In genomic region chr7:131330299-131330698, GRCh38 we compare ENCODE assay signal across 9 cellular contexts. TPM values are rescaled to one million over a fixed set of nuclear protein-coding genes. Genes with fewer than 3 reads are reported as not detected.
DNase-seq lines count a peak whose midpoint lies in the region; ATAC-seq and TF ChIP-seq lines count a peak whose summit lies in the region.
"Had no signal": no experiment of that assay in that cellular context is flagged by ENCODE, and none has a peak within 500 bp of the region (broad histone marks: within the 10 kb centered on the region; RNA-seq: fewer than 3 reads in every experiment).

No MANE protein-coding gene starts in this region.

- H3K27me3 Mint-ChIP-seq in activated T-helper 17 cell treated with anti-CD3 and anti-CD28 coated beads, Interleukin-2, amount 50 U/mL, for 72 hours: no peaks in the 10 kb centered on the region
- peaks cover 6 to 12% (median 8%) of the 10 kb centered on the region in 3 donors for H3K27me3 Mint-ChIP-seq in immature natural killer cell (ENCODE audit: low read depth in 3 of 3)

- peaks cover 36% of the 10 kb centered on the region for H3K36me3 Mint-ChIP-seq in activated T-helper 17 cell treated with anti-CD3 and anti-CD28 coated beads, Interleukin-2, amount 50 U/mL, for 72 hours (ENCODE audit: low read depth)
- H3K36me3 Mint-ChIP-seq in immature natural killer cell: no peaks in the 10 kb centered on the region

- 79% methylated on average over 4 of the region's 4 CpGs for WGBS in right cardiac atrium

- H3K27ac ChIP-seq in right cardiac atrium (ENCODE audit: low read length) (no peak overlapping the region), vagina (peak overlapping the region; percentile 100)

- H3K27me3 ChIP-seq in right cardiac atrium (ENCODE audit: control insufficient read depth, insufficient read depth) (no peaks in the 10 kb centered on the region), vagina (no peaks in the 10 kb centered on the region)
- H3K27me3 ChIP-seq: neutrophil had no signal

- ATAC-seq in right cardiac atrium: no peak
- no peak for ATAC-seq in Right ventricle myocardium inferior
- ATAC-seq in activated T-helper 17 cell treated with anti-CD3 and anti-CD28 coated beads, Interleukin-2, amount 50 U/mL, for 72 hours (replicated peaks): no peak
- no peak for ATAC-seq in GM18511 (IDR thresholded peaks at IDR 0.05; ENCODE audit: unreplicated experiment)

- H3K4me3 ChIP-seq in right cardiac atrium (ENCODE audit: low read length): peak overlapping the region; percentile 29
- H3K4me3 ChIP-seq in vagina: peak overlapping the region; percentile 99

- no peak for DNase-seq in right cardiac atrium
- DNase-seq in Right ventricle myocardium inferior (ENCODE audit: missing footprints): no peak
- DNase-seq in immature natural killer cell: no peak
- no peak for DNase-seq in vagina (ENCODE audit: extremely low spot score in 2 of 2)
- DNase-seq in CD1c-positive myeloid dendritic cell (ENCODE audit: extremely low spot score): no peak
- DNase-seq in activated CD8-positive, alpha-beta memory T cell treated with anti-CD3 and anti-CD28 coated beads, Interleukin-2, amount 50 U/mL, for 48 hours: no peak

- TF ChIP-seq CTCF in vagina (IDR thresholded peaks at IDR 0.05): no peak

- peak overlapping the region; percentile 87 for H3K4me3 Mint-ChIP-seq in activated T-helper 17 cell treated with anti-CD3 and anti-CD28 coated beads, Interleukin-2, amount 50 U/mL, for 72 hours
- peak overlapping the region; percentile 95 to 99 (median 97) for H3K4me3 Mint-ChIP-seq in immature natural killer cell

- H3K36me3 ChIP-seq in vagina: no peaks in the 10 kb centered on the region
- H3K36me3 ChIP-seq: neutrophil had no signal

- peaks cover 7% of the 10 kb centered on the region for H3K4me1 ChIP-seq in right cardiac atrium (ENCODE audit: control insufficient read depth, insufficient read depth, low read length)
- peaks cover 67% of the 10 kb centered on the region for H3K4me1 ChIP-seq in vagina

- H3K9me3 Mint-ChIP-seq in activated T-helper 17 cell treated with anti-CD3 and anti-CD28 coated beads, Interleukin-2, amount 50 U/mL, for 72 hours: no peaks in the 10 kb centered on the region
- H3K9me3 Mint-ChIP-seq in immature natural killer cell: no peaks in the 10 kb centered on the region

- no peak for TF ChIP-seq POLR2A in vagina (IDR thresholded peaks at IDR 0.05)

- intact Hi-C loops in right cardiac atrium (cut with DNase I) (no loop called here), Right ventricle myocardium inferior (cut with DNase I) (no loop called here), vagina (cut with DNase I) (no loop called here)

- no peaks in the 10 kb centered on the region for H3K9me3 ChIP-seq in right cardiac atrium (ENCODE audit: control insufficient read depth, low read length)
- no peaks in the 10 kb centered on the region for H3K9me3 ChIP-seq in vagina
- H3K9me3 ChIP-seq: neutrophil had no signal

- peaks cover 30% of the 10 kb centered on the region for H3K4me1 Mint-ChIP-seq in activated T-helper 17 cell treated with anti-CD3 and anti-CD28 coated beads, Interleukin-2, amount 50 U/mL, for 72 hours
- H3K4me1 Mint-ChIP-seq in immature natural killer cell: peaks cover 50 to 77% of the 10 kb centered on the region in 2 donors

- H3K27ac Mint-ChIP-seq in activated T-helper 17 cell treated with anti-CD3 and anti-CD28 coated beads, Interleukin-2, amount 50 U/mL, for 72 hours: no peak overlapping the region
- peak overlapping the region in 5 of 6 donors; percentile 12 to 92 (median 68) for H3K27ac Mint-ChIP-seq in immature natural killer cell

RNA-seq across cellular contexts. Expression of gene MKLN1, which starts 2.6 kb away (rescaled TPM):
- total RNA-seq in right cardiac atrium (10 to 100 TPM; 49.0 to 54.8 (median 53.1) TPM), Right ventricle myocardium inferior (39.3 TPM), vagina (48.4 TPM)
- polyA plus RNA-seq in right cardiac atrium (16.9 TPM), immature natural killer cell (10 to 100 TPM; 10.8 to 26.6 (median 17.5) TPM)
- 10 to 100 TPM; 49.5 to 70.1 TPM for total RNA-seq in activated T-helper 17 cell treated with anti-CD3 and anti-CD28 coated beads, Interleukin-2, amount 50 U/mL, for 72 hours
